21 cellular contexts compared by ENCODE assay signal in genomic region chr2:7809640-7810039, GRCh38.
DNase-seq lines count a peak whose midpoint lies in the region; ATAC-seq and TF ChIP-seq lines count a peak whose summit lies in the region.
"Had no signal": no experiment of that assay in that cellular context is flagged by ENCODE, and none has a peak within 500 bp of the region (broad histone marks: within the 10 kb centered on the region; RNA-seq: fewer than 3 reads in every experiment).

No MANE protein-coding gene starts in this region.

- no peak overlapping the region for H3K4me3 ChIP-seq in WERI-Rb-1 (ENCODE audit: low read depth, low read length)
- H3K4me3 ChIP-seq: BLaER1, PC-9 had no signal

- H3K9me3 Mint-ChIP-seq in type B pancreatic cell: peaks cover 11% of the 10 kb centered on the region
- H3K9me3 Mint-ChIP-seq: CD8-positive, alpha-beta T cell had no signal

- H3K4me1 Mint-ChIP-seq in type B pancreatic cell (ENCODE audit: unreplicated experiment): no peaks in the 10 kb centered on the region
- H3K4me1 Mint-ChIP-seq in T-helper 17 cell: peaks cover 6% of the 10 kb centered on the region
- H3K4me1 Mint-ChIP-seq: T-cell had no signal

- H3K4me3 Mint-ChIP-seq in type B pancreatic cell (no peak overlapping the region), T-helper 17 cell (no peak overlapping the region)
- H3K4me3 Mint-ChIP-seq: CD8-positive, alpha-beta T cell; T-cell had no signal

- H3K27me3 Mint-ChIP-seq in type B pancreatic cell: no peaks in the 10 kb centered on the region
- H3K27me3 Mint-ChIP-seq in T-helper 17 cell: no peaks in the 10 kb centered on the region
- H3K27me3 Mint-ChIP-seq: T-cell had no signal

- 0 out of 2 replicates have a peak overlapping the region, but pooled peaks have one; percentile 7 for H3K27ac ChIP-seq in WERI-Rb-1
- H3K27ac ChIP-seq: BLaER1, PC-9 had no signal

- TF ChIP-seq CTCF in GM12873 (IDR thresholded peaks at IDR 0.05; ENCODE audit: insufficient read depth, low read depth, low read length, missing control alignments) (peak; percentile 2), WERI-Rb-1 (IDR thresholded peaks at IDR 0.05; ENCODE audit: low read depth, low read length) (no peak), type B pancreatic cell (conservative IDR thresholded peaks at IDR 0.05) (peak; percentile 41)

- DNase-seq in NAMALWA (ENCODE audit: low spot score): peak; percentile 17
- no peak for DNase-seq in WERI-Rb-1
- no peak for DNase-seq in type B pancreatic cell (ENCODE audit: extremely low spot score, unreplicated experiment)
- no peak for DNase-seq in activated T-cell treated with anti-CD3 and anti-CD28 coated beads, Interleukin-2, amount 50 U/mL, for 1 hour
- DNase-seq in SIG-M5 (lab: John Stamatoyannopoulos, UW): no peak
- DNase-seq in T-helper 17 cell: no peak
- DNase-seq: CD8-positive, alpha-beta T cell; DMS153; Kasumi-1; MM.1S; NCI-H1092 treated with DMSO at 0.1 percent for 48 hours; NCI-H146; NCI-H2081; NCI-H2171 treated with DMSO at 0.1 percent for 48 hours; NCI-H446; PC-9; RPMI8226; SHP77; T-cell had no signal

- no peaks in the 10 kb centered on the region for H3K27me3 ChIP-seq in WERI-Rb-1 (ENCODE audit: insufficient read depth, low read depth, severe bottlenecking)
- H3K27me3 ChIP-seq: BLaER1 had no signal

- H3K36me3 ChIP-seq in WERI-Rb-1: no peaks in the 10 kb centered on the region
- H3K36me3 ChIP-seq: BLaER1 had no signal

- H3K27ac Mint-ChIP-seq in type B pancreatic cell: no peak overlapping the region
- no peak overlapping the region for H3K27ac Mint-ChIP-seq in T-helper 17 cell
- H3K27ac Mint-ChIP-seq: CD8-positive, alpha-beta T cell; T-cell had no signal

- H3K36me3 Mint-ChIP-seq in type B pancreatic cell: no peaks in the 10 kb centered on the region
- no peaks in the 10 kb centered on the region for H3K36me3 Mint-ChIP-seq in T-helper 17 cell (ENCODE audit: low read depth)
- H3K36me3 Mint-ChIP-seq: CD8-positive, alpha-beta T cell; T-cell had no signal

- ATAC-seq in T-helper 17 cell: no peak
- ATAC-seq: CD8-positive, alpha-beta T cell; T-cell had no signal

- no peaks in the 10 kb centered on the region for H3K9me3 ChIP-seq in WERI-Rb-1 (ENCODE audit: severe bottlenecking)
- H3K9me3 ChIP-seq in T-helper 17 cell (ENCODE audit: control insufficient read depth, low read length, poor library complexity, severe bottlenecking): no peaks in the 10 kb centered on the region
- H3K9me3 ChIP-seq: BLaER1 had no signal
